Comparison of ENCODE assay signal across 26 cellular contexts in genomic region chr10:53477313-53477675, GRCh38.
"Had no signal": no experiment of that assay in that cellular context is flagged by ENCODE, and none has a peak within 500 bp of the region (broad histone marks: within the 10 kb centered on the region; RNA-seq: fewer than 3 reads in every experiment).

No MANE protein-coding gene starts in this region.

- H3K36me3 ChIP-seq: brain microvascular endothelial cell, esophagus muscularis mucosa, gastroesophageal sphincter, heart right ventricle, left ventricle myocardium inferior, neutrophil, right lobe of liver, suprapubic skin, transverse colon, vagina had no signal

- H3K9ac ChIP-seq: parathyroid adenoma had no signal

- H3K27ac ChIP-seq: brain microvascular endothelial cell, esophagus muscularis mucosa, gastroesophageal sphincter, heart right ventricle, left ventricle myocardium inferior, neutrophil, parathyroid adenoma, right lobe of liver, suprapubic skin, transverse colon, vagina had no signal

- H3K4me3 ChIP-seq: esophagus muscularis mucosa, gastroesophageal sphincter, heart right ventricle, left ventricle myocardium inferior, right lobe of liver, suprapubic skin, transverse colon, vagina had no signal

- DNase-seq: activated CD4-positive, alpha-beta T cell treated with anti-CD3 and anti-CD28 coated beads, Interleukin-2, amount 10 ng/mL, durations not matched to agents 7 days and 5 days; activated CD8-positive, alpha-beta T cell treated with anti-CD3 and anti-CD28 coated beads, Interleukin-2, amount 10 ng/mL, durations not matched to agents 7 days and 5 days; activated naive CD4-positive, alpha-beta T cell treated with anti-CD3 and anti-CD28 coated beads for 36 hours; activated naive CD8-positive, alpha-beta T cell treated with anti-CD3 and anti-CD28 coated beads, Interleukin-2, amount 50 U/mL, for 24 hours; activated T-cell treated with anti-CD3 and anti-CD28 coated beads, Interleukin-2, amount 50 U/mL, for 24 hours; anterior cingulate cortex; brain microvascular endothelial cell; cortex of kidney; effector CD4-positive, alpha-beta T cell; heart right ventricle; kidney glomerular epithelial cell; left ventricle myocardium inferior; naive thymus-derived CD4-positive, alpha-beta T cell; right lobe of liver; small intestine; stimulated activated CD4-positive, alpha-beta T cell treated with anti-CD3 and anti-CD28 coated beads, Interleukin-15, amount 100 ng/mL, for 24 hours; stimulated activated CD4-positive, alpha-beta T cell treated with anti-CD3 and anti-CD28 coated beads, Interleukin-4, amount 100 ng/mL, for 1 hour; stimulated activated naive CD8-positive, alpha-beta T cell treated with anti-CD3 and anti-CD28 coated beads, Interleukin-15, amount 100 ng/mL, for 72 hours; transverse colon had no signal

- H3K4me1 ChIP-seq: esophagus muscularis mucosa, gastroesophageal sphincter, heart right ventricle, left ventricle myocardium inferior, parathyroid adenoma, right lobe of liver, suprapubic skin, transverse colon, vagina had no signal

- ATAC-seq: activated CD4-positive, CD25-positive, alpha-beta regulatory T cell treated with anti-CD3 and anti-CD28 coated beads, Interleukin-2, amount 50 U/mL, for 24 hours; activated CD8-positive, alpha-beta T cell treated with anti-CD3 and anti-CD28 coated beads, Interleukin-2, amount 10 ng/mL, durations not matched to agents 7 days and 5 days; activated naive CD8-positive, alpha-beta T cell treated with anti-CD3 and anti-CD28 coated beads, Interleukin-2, amount 50 U/mL, for 24 hours; gastroesophageal sphincter; heart right ventricle; naive thymus-derived CD4-positive, alpha-beta T cell; right lobe of liver; stimulated activated naive CD8-positive, alpha-beta T cell treated with anti-CD3 and anti-CD28 coated beads, Interleukin-15, amount 100 ng/mL, for 72 hours had no signal

- H3K9me3 ChIP-seq: esophagus muscularis mucosa, gastroesophageal sphincter, heart right ventricle, left ventricle myocardium inferior, neutrophil, right lobe of liver, suprapubic skin, transverse colon, vagina had no signal

- H3K27me3 ChIP-seq: brain microvascular endothelial cell, esophagus muscularis mucosa, gastroesophageal sphincter, heart right ventricle, neutrophil, right lobe of liver, suprapubic skin, transverse colon, vagina had no signal
